Comparison of ENCODE assay signal across 8 cellular contexts in genomic region chr18:25674183-25674582, GRCh38.
"Had no signal": no experiment of that assay in that cellular context is flagged by ENCODE, and none has a peak within 500 bp of the region (broad histone marks: within the 10 kb centered on the region; RNA-seq: fewer than 3 reads in every experiment).

No MANE protein-coding gene starts in this region.

- H3K4me3 Mint-ChIP-seq: IgD-negative memory B cell had no signal

- H3K9me3 Mint-ChIP-seq: IgD-negative memory B cell had no signal

- H3K4me1 Mint-ChIP-seq: IgD-negative memory B cell had no signal

- DNase-seq: IMR-90, KBM-7, KG1 had no signal

- FAIRE-seq: HepG2, HTR-8/SVneo, K562 had no signal

- H3K27ac ChIP-seq: HL-60 had no signal

- ATAC-seq: HepG2, K562 had no signal

- H3K27me3 Mint-ChIP-seq: IgD-negative memory B cell had no signal

- H3K27ac Mint-ChIP-seq: IgD-negative memory B cell had no signal

- H3K36me3 Mint-ChIP-seq: IgD-negative memory B cell had no signal

- H3K4me3 ChIP-seq: K562 had no signal
